30 cellular contexts compared by ENCODE assay signal in genomic region chr1:100261686-100262085, GRCh38.
"Had no signal": no experiment of that assay in that cellular context is flagged by ENCODE, and none has a peak within 500 bp of the region (broad histone marks: within the 10 kb centered on the region; RNA-seq: fewer than 3 reads in every experiment).

No MANE protein-coding gene starts in this region.

- FAIRE-seq: urothelium cell line had no signal

- DNase-seq: naive thymus-derived CD4-positive, alpha-beta T cell; natural killer cell; occipital lobe; ovary; posterior cingulate gyrus; psoas muscle; right cardiac atrium; spleen; stimulated activated CD4-positive, alpha-beta T cell treated with anti-CD3 and anti-CD28 coated beads, Interleukin-12 subunit alpha, Interleukin-12 subunit beta, amount 100 ng/mL, for 4 hours; stimulated activated CD4-positive, alpha-beta T cell treated with anti-CD3 and anti-CD28 coated beads, Interleukin-1b, Interleukin-23, amount 100 ng/mL, for 48 hours; stimulated activated CD4-positive, alpha-beta T cell treated with anti-CD3 and anti-CD28 coated beads, Interleukin-4, amount 100 ng/mL, for 1 hour; stimulated activated CD4-positive, alpha-beta T cell treated with anti-CD3 and anti-CD28 coated beads, Interleukin-4, amount 100 ng/mL, for 4 hours; stimulated activated CD8-positive, alpha-beta memory T cell treated with anti-CD3 and anti-CD28 coated beads, Interleukin-4, amount 100 ng/mL, for 48 hours; stimulated activated naive CD4-positive, alpha-beta T cell; stimulated activated naive CD8-positive, alpha-beta T cell treated with anti-CD3 and anti-CD28 coated beads, Interleukin-15, amount 100 ng/mL, for 72 hours; stimulated activated naive CD8-positive, alpha-beta T cell treated with anti-CD3 and anti-CD28 coated beads, Interleukin-15, Interleukin-2, amounts not matched to agents 100 U/mL and 50 U/mL, for 24 hours; substantia nigra; thyroid gland; trophoblast cell; upper lobe of left lung had no signal

- H2AFZ ChIP-seq: neural progenitor cell, parathyroid adenoma had no signal

- H3K9me3 ChIP-seq: ovary, psoas muscle, thoracic aorta, thyroid gland, tibial nerve, upper lobe of left lung, vagina had no signal

- H3K4me3 ChIP-seq: neural progenitor cell, ovary, psoas muscle, skin epidermis, smooth muscle cell, spleen, thoracic aorta, thyroid gland, tibial nerve, upper lobe of left lung, vagina had no signal

- H3K4me2 ChIP-seq: neural progenitor cell, smooth muscle cell had no signal

- H3K27me3 ChIP-seq: neural progenitor cell, ovary, spleen, thyroid gland, tibial nerve, upper lobe of left lung, vagina had no signal

- H3K4me1 ChIP-seq: parathyroid adenoma, psoas muscle had no signal

- H3K36me3 ChIP-seq: ovary, thyroid gland, upper lobe of left lung, vagina had no signal

- H3K27ac ChIP-seq: neural progenitor cell, ovary, parathyroid adenoma, psoas muscle, skin epidermis, spleen, thoracic aorta, thyroid gland, tibial nerve, upper lobe of left lung, vagina had no signal

- ATAC-seq: naive thymus-derived CD4-positive, alpha-beta T cell; natural killer cell; psoas muscle; right cardiac atrium; sciatic nerve; stimulated activated memory B cell treated with anti-CD40 and anti-IgM and Interleukin-4, amounts not matched to agents 10 μg/mL and 1 μg/mL and 100 μg/mL, for 72 hours; stimulated activated naive CD8-positive, alpha-beta T cell treated with anti-CD3 and anti-CD28 coated beads, Interleukin-15, amount 100 ng/mL, for 72 hours; stimulated activated naive CD8-positive, alpha-beta T cell treated with anti-CD3 and anti-CD28 coated beads, Interleukin-15, Interleukin-2, amounts not matched to agents 100 U/mL and 50 U/mL, for 24 hours had no signal

- H3K9ac ChIP-seq: neural progenitor cell, parathyroid adenoma had no signal
